In genomic region chrX:111568356-111568755, GRCh38 we compare ENCODE assay signal across 12 cellular contexts. TPM values are rescaled to one million over a fixed set of nuclear protein-coding genes. Genes with fewer than 3 reads are reported as not detected.
DNase-seq lines count a peak whose midpoint lies in the region; ATAC-seq and TF ChIP-seq lines count a peak whose summit lies in the region.
"Had no signal": no experiment of that assay in that cellular context is flagged by ENCODE, and none has a peak within 500 bp of the region (broad histone marks: within the 10 kb centered on the region; RNA-seq: fewer than 3 reads in every experiment).

No MANE protein-coding gene starts in this region.

- in situ Hi-C loops in G401 (cut with HindIII; ENCODE audit: low sequenced_read_pairs): no loop called here

- no peaks in the 10 kb centered on the region for H3K9me3 ChIP-seq in colonic mucosa
- H3K9me3 ChIP-seq: BLaER1 treated with 17β-estradiol and CSF1 and Interleukin-3, amounts not matched to agents 10 nM and 100 nM had no signal

- no peak for ATAC-seq in activated CD8-positive, alpha-beta T cell treated with anti-CD3 and anti-CD28 coated beads, Interleukin-2, amount 10 ng/mL, durations not matched to agents 7 days and 5 days
- no peak for ATAC-seq in GM18909 (IDR thresholded peaks at IDR 0.05; ENCODE audit: poor library complexity, unreplicated experiment)

- TF ChIP-seq CTCF in colonic mucosa (IDR thresholded peaks at IDR 0.05): peak; percentile 15

- H3K4me3 ChIP-seq in colonic mucosa: no peak overlapping the region
- H3K4me3 ChIP-seq: BLaER1 treated with 17β-estradiol and CSF1 and Interleukin-3, amounts not matched to agents 10 nM and 100 nM had no signal

- H3K27me3 ChIP-seq in colonic mucosa: no peaks in the 10 kb centered on the region

- no peaks in the 10 kb centered on the region for H3K4me1 ChIP-seq in colonic mucosa

- H3K4me3 Mint-ChIP-seq in activated CD8-positive, alpha-beta T cell treated with anti-CD3 and anti-CD28 coated beads, Interleukin-2, amount 10 ng/mL, durations not matched to agents 7 days and 5 days: no peak overlapping the region

- POLR2A ChIA-PET in activated CD8-positive, alpha-beta T cell treated with anti-CD3 and anti-CD28 coated beads, Interleukin-2, amount 10 ng/mL, durations not matched to agents 7 days and 5 days (lab: Charles Lee): no interaction called here

- no peaks in the 10 kb centered on the region for H3K36me3 Mint-ChIP-seq in activated CD8-positive, alpha-beta T cell treated with anti-CD3 and anti-CD28 coated beads, Interleukin-2, amount 10 ng/mL, durations not matched to agents 7 days and 5 days (ENCODE audit: low read depth)

- peak; percentile 0 to 17 for DNase-seq in NCI-H446 (lab: John Stamatoyannopoulos, UW)
- no peak for DNase-seq in NCI-H446 treated with DMSO at 0.1 percent for 48 hours (lab: John Stamatoyannopoulos, UW)
- peak; percentile 0 for DNase-seq in NCI-H2227 treated with DMSO at 0.1 percent for 48 hours (lab: John Stamatoyannopoulos, UW)
- no peak for DNase-seq in colonic mucosa
- DNase-seq in putamen (ENCODE audit: low spot score): peak; percentile 0
- no peak for DNase-seq in G401 (ENCODE audit: low spot score)
- DNase-seq in activated CD8-positive, alpha-beta T cell treated with anti-CD3 and anti-CD28 coated beads, Interleukin-2, amount 10 ng/mL, durations not matched to agents 7 days and 5 days: no peak
- DNase-seq: amniotic stem cell; stimulated activated CD4-positive, alpha-beta T cell treated with anti-CD3 and anti-CD28 coated beads, Interleukin-2, amount 100 ng/mL, for 24 hours; T1000 had no signal

- H3K4me1 Mint-ChIP-seq in activated CD8-positive, alpha-beta T cell treated with anti-CD3 and anti-CD28 coated beads, Interleukin-2, amount 10 ng/mL, durations not matched to agents 7 days and 5 days (ENCODE audit: low read depth): no peaks in the 10 kb centered on the region

- no peaks in the 10 kb centered on the region for H3K27me3 Mint-ChIP-seq in activated CD8-positive, alpha-beta T cell treated with anti-CD3 and anti-CD28 coated beads, Interleukin-2, amount 10 ng/mL, durations not matched to agents 7 days and 5 days (ENCODE audit: low read depth)

- no peak overlapping the region for H3K27ac Mint-ChIP-seq in activated CD8-positive, alpha-beta T cell treated with anti-CD3 and anti-CD28 coated beads, Interleukin-2, amount 10 ng/mL, durations not matched to agents 7 days and 5 days

- no peaks in the 10 kb centered on the region for H3K36me3 ChIP-seq in colonic mucosa
- H3K36me3 ChIP-seq: BLaER1 treated with 17β-estradiol and CSF1 and Interleukin-3, amounts not matched to agents 10 nM and 100 nM had no signal

- intact Hi-C loops in colonic mucosa (cut with DNase I): no loop called here

- CTCF ChIA-PET in activated CD8-positive, alpha-beta T cell treated with anti-CD3 and anti-CD28 coated beads, Interleukin-2, amount 10 ng/mL, durations not matched to agents 7 days and 5 days (lab: Charles Lee): no interaction called here

- H3K9ac ChIP-seq in colonic mucosa (ENCODE audit: low read depth in 2 of 2, low read length in 2 of 2): no peak overlapping the region
- H3K9ac ChIP-seq: BLaER1 treated with 17β-estradiol and CSF1 and Interleukin-3, amounts not matched to agents 10 nM and 100 nM had no signal

- H3K9me3 Mint-ChIP-seq in activated CD8-positive, alpha-beta T cell treated with anti-CD3 and anti-CD28 coated beads, Interleukin-2, amount 10 ng/mL, durations not matched to agents 7 days and 5 days (ENCODE audit: insufficient read depth): no peaks in the 10 kb centered on the region

- H3K27ac ChIP-seq in colonic mucosa: no peak overlapping the region
- H3K27ac ChIP-seq: BLaER1 treated with 17β-estradiol and CSF1 and Interleukin-3, amounts not matched to agents 10 nM and 100 nM had no signal

RNA-seq across cellular contexts. Expression of gene SERTM2, which starts 56.9 kb away (rescaled TPM):
- total RNA-seq in colonic mucosa: under 1 TPM in 1 of 2 donors, not detected in 1; 0.05 TPM
- total RNA-seq in G401 (2014; rRNA removed; shearing (Covaris generic)): not detected in 2 replicates
- total RNA-seq in activated CD8-positive, alpha-beta T cell treated with anti-CD3 and anti-CD28 coated beads, Interleukin-2, amount 10 ng/mL, durations not matched to agents 7 days and 5 days: not detected

Comparison
In these comparisons a context has a peak if more than half of its experiments do, and no peak if none do; other contexts are left out.
1. DNase-seq: peak in NCI-H446 (2 of 2), NCI-H2227 treated with DMSO at 0.1 percent for 48 hours (single experiment) and putamen (single experiment); none in NCI-H446 treated with DMSO at 0.1 percent for 48 hours (single experiment), colonic mucosa (single experiment), G401 (single experiment) and activated CD8-positive, alpha-beta T cell treated with anti-CD3 and anti-CD28 coated beads, Interleukin-2, amount 10 ng/mL, durations not matched to agents 7 days and 5 days (single experiment).